Comparison of ENCODE assay signal across 13 cellular contexts in genomic region chrX:17078031-17078730, GRCh38.
DNase-seq lines count a peak whose midpoint lies in the region; ATAC-seq and TF ChIP-seq lines count a peak whose summit lies in the region.
"Had no signal": no experiment of that assay in that cellular context is flagged by ENCODE, and none has a peak within 500 bp of the region (broad histone marks: within the 10 kb centered on the region; RNA-seq: fewer than 3 reads in every experiment).

No MANE protein-coding gene starts in this region.

- no peaks in the 10 kb centered on the region for H3K9me3 Mint-ChIP-seq in HFFc6
- no peaks in the 10 kb centered on the region for H3K9me3 Mint-ChIP-seq in activated T-cell treated with anti-CD3 and anti-CD28 coated beads, Interleukin-2, amount 50 U/mL, for 24 hours
- H3K9me3 Mint-ChIP-seq: activated naive CD8-positive, alpha-beta T cell treated with anti-CD3 and anti-CD28 coated beads, Interleukin-2, amount 50 U/mL, for 24 hours; stimulated activated naive CD8-positive, alpha-beta T cell treated with anti-CD3 and anti-CD28 coated beads, Interleukin-15, amount 100 ng/mL, for 72 hours had no signal

- peak overlapping the region; percentile 34 for H3K27ac ChIP-seq in ACC112 (ENCODE audit: low read depth, low read length)
- H3K27ac ChIP-seq in mammary epithelial cell (ENCODE audit: insufficient read depth, low read depth, low read length): peak overlapping the region; percentile 39

- H3K4me3 ChIP-seq in ACC112 (ENCODE audit: low read depth, low read length): no peak overlapping the region
- H3K4me3 ChIP-seq in mammary epithelial cell (replicated peaks in 1 of 3; ENCODE audit: insufficient read depth in 1 of 3, low read depth in 2 of 3, low read length in 3 of 3): no peak overlapping the region

- H3K4me2 ChIP-seq in mammary epithelial cell (ENCODE audit: insufficient read depth, low read depth, low read length): peak overlapping the region; percentile 47

- no peaks in the 10 kb centered on the region for H3K27me3 ChIP-seq in ACC112 (ENCODE audit: insufficient read depth, low read length)
- H3K27me3 ChIP-seq in mammary epithelial cell (ENCODE audit: insufficient read depth, low read length): no peaks in the 10 kb centered on the region

- intact Hi-C loops in mammary epithelial cell (cut with micrococcal nuclease): no loop called here

- no peaks in the 10 kb centered on the region for H3K79me2 ChIP-seq in ACC112 (ENCODE audit: control insufficient read depth, insufficient read depth, low read length, unreplicated experiment)
- H3K79me2 ChIP-seq in mammary epithelial cell (ENCODE audit: insufficient read depth, low read length): no peaks in the 10 kb centered on the region

- H3K27me3 Mint-ChIP-seq in HFFc6 (ENCODE audit: insufficient read depth): no peaks in the 10 kb centered on the region
- H3K27me3 Mint-ChIP-seq in activated T-cell treated with anti-CD3 and anti-CD28 coated beads, Interleukin-2, amount 50 U/mL, for 24 hours: peaks cover 56% of the 10 kb centered on the region
- H3K27me3 Mint-ChIP-seq: activated naive CD8-positive, alpha-beta T cell treated with anti-CD3 and anti-CD28 coated beads, Interleukin-2, amount 50 U/mL, for 24 hours; B cell had no signal

- in situ Hi-C loops in mammary epithelial cell (cut with MboI; ENCODE audit: low sequenced_read_pairs in 2 of 2): no loop called here

- peaks cover 20% of the 10 kb centered on the region for H3K4me1 ChIP-seq in ACC112 (ENCODE audit: control insufficient read depth, insufficient read depth, low read length, unreplicated experiment)
- H3K4me1 ChIP-seq in mammary epithelial cell (ENCODE audit: insufficient read depth, low read length): peaks cover 31% of the 10 kb centered on the region

- H4K20me1 ChIP-seq in mammary epithelial cell (ENCODE audit: insufficient read depth, low read length): no peaks in the 10 kb centered on the region

- DNase-seq in HFFc6 (peak; percentile 55), mammary epithelial cell (peak; percentile 46), lung microvascular endothelial cell (ENCODE audit: low read depth in 2 of 2) (peak; percentile 31 to 32), mesenteric fat pad (ENCODE audit: low spot score) (no peak), DMS153 (lab: John Stamatoyannopoulos, UW) (no peak)
- DNase-seq in activated T-cell treated with anti-CD3 and anti-CD28 coated beads, Interleukin-2, amount 50 U/mL, for 24 hours: no peak
- DNase-seq: activated naive CD8-positive, alpha-beta T cell treated with anti-CD3 and anti-CD28 coated beads, Interleukin-2, amount 50 U/mL, for 24 hours; left colon; NCI-H2171 treated with DMSO at 0.1 percent for 48 hours; stimulated activated naive CD8-positive, alpha-beta T cell treated with anti-CD3 and anti-CD28 coated beads, Interleukin-15, amount 100 ng/mL, for 72 hours had no signal

- 36% methylated on average over 3 of the region's 3 CpGs for WGBS in mammary epithelial cell (ENCODE audit: low coverage, missing lambda C conversion rate)

- no peak for ATAC-seq in HG03342 (IDR thresholded peaks at IDR 0.05; ENCODE audit: unreplicated experiment)
- ATAC-seq: activated naive CD8-positive, alpha-beta T cell treated with anti-CD3 and anti-CD28 coated beads, Interleukin-2, amount 50 U/mL, for 24 hours; left colon; stimulated activated naive CD8-positive, alpha-beta T cell treated with anti-CD3 and anti-CD28 coated beads, Interleukin-15, amount 100 ng/mL, for 72 hours had no signal

- H3K36me3 Mint-ChIP-seq in HFFc6 (ENCODE audit: low read depth): no peaks in the 10 kb centered on the region
- H3K36me3 Mint-ChIP-seq in activated T-cell treated with anti-CD3 and anti-CD28 coated beads, Interleukin-2, amount 50 U/mL, for 24 hours (ENCODE audit: low read depth): no peaks in the 10 kb centered on the region

- BruUV-seq in mammary epithelial cell (replicated peaks; lab: Mats Ljungman, UMichigan): no TSS peak

- peak overlapping the region; percentile 46; the same call in 1 of the 2 replicates for H3K27ac Mint-ChIP-seq in HFFc6
- no peak overlapping the region for H3K27ac Mint-ChIP-seq in activated T-cell treated with anti-CD3 and anti-CD28 coated beads, Interleukin-2, amount 50 U/mL, for 24 hours
- H3K27ac Mint-ChIP-seq: activated naive CD8-positive, alpha-beta T cell treated with anti-CD3 and anti-CD28 coated beads, Interleukin-2, amount 50 U/mL, for 24 hours; B cell; stimulated activated naive CD8-positive, alpha-beta T cell treated with anti-CD3 and anti-CD28 coated beads, Interleukin-15, amount 100 ng/mL, for 72 hours had no signal

- dilution Hi-C loops in mammary epithelial cell (cut with HindIII; ENCODE audit: low sequenced_read_pairs): no loop called here

- peak overlapping the region; percentile 51 for H3K4me3 Mint-ChIP-seq in HFFc6
- H3K4me3 Mint-ChIP-seq in activated T-cell treated with anti-CD3 and anti-CD28 coated beads, Interleukin-2, amount 50 U/mL, for 24 hours: no peak overlapping the region
- H3K4me3 Mint-ChIP-seq: activated naive CD8-positive, alpha-beta T cell treated with anti-CD3 and anti-CD28 coated beads, Interleukin-2, amount 50 U/mL, for 24 hours; B cell; stimulated activated naive CD8-positive, alpha-beta T cell treated with anti-CD3 and anti-CD28 coated beads, Interleukin-15, amount 100 ng/mL, for 72 hours had no signal

- H3K36me3 ChIP-seq in ACC112 (ENCODE audit: insufficient read depth, low read length): no peaks in the 10 kb centered on the region
- no peaks in the 10 kb centered on the region for H3K36me3 ChIP-seq in mammary epithelial cell (ENCODE audit: insufficient read depth, low read length)

- H2AFZ ChIP-seq in ACC112 (ENCODE audit: low read length, unreplicated experiment) (no peak overlapping the region), mammary epithelial cell (ENCODE audit: low read depth, low read length) (peak overlapping the region; percentile 36)

- no peaks in the 10 kb centered on the region for H3K9me3 ChIP-seq in mammary epithelial cell (replicated peaks; ENCODE audit: insufficient read depth, low read length)

- no peak overlapping the region for H3K9ac ChIP-seq in mammary epithelial cell (ENCODE audit: insufficient read depth, low read length)

- TF ChIP-seq CTCF in HFFc6 (IDR thresholded peaks at IDR 0.05) (no peak), mammary epithelial cell (conservative IDR thresholded peaks at IDR 0.05 in 1 of 2, IDR thresholded peaks at IDR 0.05 in 1 of 2; ENCODE audit: extremely low read depth in 1 of 2, insufficient read depth in 1 of 2, low read depth in 1 of 2, low read length in 2 of 2) (no peak)

- H3K4me1 Mint-ChIP-seq in HFFc6 (ENCODE audit: low read depth): peaks cover 22% of the 10 kb centered on the region
- no peaks in the 10 kb centered on the region for H3K4me1 Mint-ChIP-seq in activated T-cell treated with anti-CD3 and anti-CD28 coated beads, Interleukin-2, amount 50 U/mL, for 24 hours (ENCODE audit: low read depth)
- H3K4me1 Mint-ChIP-seq: B cell had no signal

- CTCF ChIA-PET in mammary epithelial cell (lab: Charles Lee; ENCODE audit: low non-redundant PET): no interaction called here

Comparison
In these comparisons a context has a peak if more than half of its experiments do, and no peak if none do; other contexts are left out.
1. DNase-seq: peak in HFFc6 (single experiment), mammary epithelial cell (single experiment) and lung microvascular endothelial cell (2 of 2); none in activated T-cell treated with anti-CD3 and anti-CD28 coated beads, Interleukin-2, amount 50 U/mL, for 24 hours (single experiment), mesenteric fat pad (single experiment) and DMS153 (single experiment).